In the genomic region with DNA sequence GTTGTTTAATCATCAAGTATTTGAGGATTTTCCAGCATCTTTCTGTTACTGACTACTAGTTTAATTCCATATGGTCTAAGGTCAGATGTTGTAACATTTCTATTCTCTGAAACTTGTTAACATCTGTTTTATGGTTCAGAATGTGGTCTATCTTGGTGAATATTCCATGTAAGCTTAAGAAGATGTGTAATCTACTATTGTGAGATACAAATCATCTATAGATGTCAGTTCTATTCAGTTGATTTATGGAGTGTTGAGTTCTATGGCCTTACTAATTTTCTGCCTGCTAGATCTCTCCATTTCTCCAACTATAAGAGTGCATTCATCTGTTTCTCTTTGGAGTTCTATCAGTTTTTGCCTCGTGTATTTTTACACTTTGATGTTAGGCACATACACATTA, we compare ENCODE assay signal across 24 cellular contexts.
"Had no signal": no experiment of that assay in that cellular context is flagged by ENCODE, and none has a peak within 500 bp of the region (broad histone marks: within the 10 kb centered on the region; RNA-seq: fewer than 3 reads in every experiment).

No MANE protein-coding gene starts in this region.

- DNase-seq: activated CD4-positive, alpha-beta memory T cell treated with anti-CD3 and anti-CD28 coated beads for 36 hours; activated CD4-positive, alpha-beta T cell treated with anti-CD3 and anti-CD28 coated beads, Interleukin-2, amount 10 ng/mL, durations not matched to agents 7 days and 5 days; activated CD4-positive, CD25-positive, alpha-beta regulatory T cell; activated CD8-positive, alpha-beta memory T cell treated with anti-CD3 and anti-CD28 coated beads for 24 hours; activated gamma-delta T cell; activated naive CD4-positive, alpha-beta T cell treated with anti-CD3 and anti-CD28 coated beads for 36 hours; activated naive CD8-positive, alpha-beta T cell treated with anti-CD3 and anti-CD28 coated beads for 36 hours; activated T-cell treated with anti-CD3 and anti-CD28 coated beads, Interleukin-2, amount 50 U/mL, for 48 hours; anterior cingulate cortex; KG1; NCI-H1092; NCI-H1417; NCI-H1930; NCI-H2171; NCI-H2227 treated with DMSO at 0.1 percent for 48 hours; NCI-H446 treated with DMSO at 0.1 percent for 48 hours; NCI-H524 treated with DMSO at 0.1 percent for 48 hours; NCI-H82; NK-92 treated with Interleukin-12 subunit alpha and Interleukin-12 subunit beta, amount 100 ng/mL, for 24 hours; OCI-M1; Right ventricle myocardium superior; SJCRH30; SK-N-SH; T-helper 1 cell had no signal

- H3K4me3 ChIP-seq: SJCRH30 had no signal
